ENCODE assay signal across 21 cellular contexts in genomic region chr3:140597792-140598191, GRCh38.
"Had no signal": no experiment of that assay in that cellular context is flagged by ENCODE, and none has a peak within 500 bp of the region (broad histone marks: within the 10 kb centered on the region; RNA-seq: fewer than 3 reads in every experiment).

No MANE protein-coding gene starts in this region.

- H3K36me3 ChIP-seq: brain microvascular endothelial cell, gastroesophageal sphincter, prostate gland, thyroid gland, upper lobe of right lung had no signal

- H3K9me3 ChIP-seq: gastroesophageal sphincter, prostate gland, thyroid gland, upper lobe of right lung had no signal

- H3K27me3 ChIP-seq: brain microvascular endothelial cell, gastroesophageal sphincter, thyroid gland, upper lobe of right lung had no signal

- H3K4me1 ChIP-seq: prostate gland, upper lobe of right lung had no signal

- ATAC-seq: activated CD4-positive, CD25-positive, alpha-beta regulatory T cell treated with anti-CD3 and anti-CD28 coated beads, Interleukin-2, amount 50 U/mL, for 24 hours; activated CD8-positive, alpha-beta memory T cell treated with anti-CD3 and anti-CD28 coated beads, Interleukin-2, amount 10 ng/mL, durations not matched to agents 7 days and 5 days; activated CD8-positive, alpha-beta T cell treated with anti-CD3 and anti-CD28 coated beads for 36 hours; activated naive CD8-positive, alpha-beta T cell treated with anti-CD3 and anti-CD28 coated beads, Interleukin-2, amount 50 U/mL, for 24 hours; effector memory CD8-positive, alpha-beta T cell; esophagus mucosa; gastroesophageal sphincter; natural killer cell treated with Interleukin-12 subunit alpha and Interleukin-12 subunit beta and Interleukin-15 and Interleukin-18, amount 100 ng/mL, for 72 hours; stimulated activated naive CD8-positive, alpha-beta T cell treated with anti-CD3 and anti-CD28 coated beads, Interleukin-15, Interleukin-2, amounts not matched to agents 100 U/mL and 50 U/mL, for 24 hours; T-cell; upper lobe of right lung had no signal

- H3K4me3 ChIP-seq: gastroesophageal sphincter, prostate gland, thyroid gland, upper lobe of right lung had no signal

- DNase-seq: activated CD4-positive, alpha-beta T cell treated with anti-CD3 and anti-CD28 coated beads, Interleukin-2, amount 10 ng/mL, durations not matched to agents 24 days and 14 days; activated CD8-positive, alpha-beta memory T cell treated with anti-CD3 and anti-CD28 coated beads, Interleukin-2, amount 10 ng/mL, durations not matched to agents 7 days and 5 days; activated CD8-positive, alpha-beta T cell treated with anti-CD3 and anti-CD28 coated beads for 36 hours; activated gamma-delta T cell; activated naive CD4-positive, alpha-beta T cell treated with anti-CD3 and anti-CD28 coated beads, Interleukin-2, amount 50 U/mL, for 16 hours; activated naive CD8-positive, alpha-beta T cell treated with anti-CD3 and anti-CD28 coated beads, Interleukin-2, amount 50 U/mL, for 24 hours; aorta; brain microvascular endothelial cell; effector memory CD8-positive, alpha-beta T cell; stimulated activated CD4-positive, alpha-beta T cell treated with anti-CD3 and anti-CD28 coated beads, Interleukin-12 subunit alpha, Interleukin-12 subunit beta, amount 100 ng/mL, for 4 hours; stimulated activated CD4-positive, alpha-beta T cell treated with anti-CD3 and anti-CD28 coated beads, Interleukin-4, amount 100 ng/mL, for 4 hours; stimulated activated naive CD8-positive, alpha-beta T cell treated with anti-CD3 and anti-CD28 coated beads, Interleukin-15, Interleukin-2, amounts not matched to agents 100 U/mL and 50 U/mL, for 24 hours; T-cell; thyroid gland; upper lobe of right lung had no signal

- H3K27ac ChIP-seq: brain microvascular endothelial cell, gastroesophageal sphincter, prostate gland, thyroid gland, upper lobe of right lung, VCaP had no signal
